22 cellular contexts compared by ENCODE assay signal in genomic region chr10:62755662-62756653, GRCh38. TPM values are rescaled to one million over a fixed set of nuclear protein-coding genes. Genes with fewer than 3 reads are reported as not detected.
A peak's percentile ranks its signal among the peaks of the same experiment; 100 is the strongest.
DNase-seq lines count a peak whose midpoint lies in the region; ATAC-seq and TF ChIP-seq lines count a peak whose summit lies in the region.
"Had no signal": no experiment of that assay in that cellular context is flagged by ENCODE, and none has a peak within 500 bp of the region (broad histone marks: within the 10 kb centered on the region; RNA-seq: fewer than 3 reads in every experiment).

No MANE protein-coding gene starts in this region.

- H3K9me3 ChIP-seq in left lung, result no peaks in the 10 kb centered on the region
- H3K9me3 ChIP-seq: BE2C, esophagus squamous epithelium, SJCRH30, uterus had no signal

- CTCF ChIA-PET in activated CD4-positive, alpha-beta T cell treated with anti-CD3 and anti-CD28 coated beads for 36 hours (lab: Charles Lee), result interaction anchor here (0.6 to 0.8 kb wide), 2 partner anchors 23 to 48 kb away, joined by 3 read pairs; no protein-coding TSS in a partner anchor

- peaks cover 0 to 18% of the 10 kb centered on the region in 2 donors for H3K4me1 ChIP-seq in left lung
- H3K4me1 ChIP-seq: BE2C, esophagus squamous epithelium, uterus had no signal

- no peaks in the 10 kb centered on the region for H3K27me3 ChIP-seq in left lung
- H3K27me3 ChIP-seq: BE2C, esophagus squamous epithelium, SJCRH30, uterus had no signal

- no peaks in the 10 kb centered on the region for H3K9me3 Mint-ChIP-seq in activated CD4-positive, alpha-beta T cell treated with anti-CD3 and anti-CD28 coated beads for 36 hours (ENCODE audit: low read depth)
- peaks cover 5% of the 10 kb centered on the region for H3K9me3 Mint-ChIP-seq in activated naive CD8-positive, alpha-beta T cell treated with anti-CD3 and anti-CD28 coated beads, Interleukin-2, amount 10 ng/mL, durations not matched to agents 7 days and 5 days
- H3K9me3 Mint-ChIP-seq in natural killer cell, result no peaks in the 10 kb centered on the region
- H3K9me3 Mint-ChIP-seq: GM23338, nephron progenitor cell, WTC11 had no signal

- intact Hi-C loops in activated CD4-positive, alpha-beta T cell treated with anti-CD3 and anti-CD28 coated beads for 36 hours (cut with DNase I, micrococcal nuclease), result no loop called here
- intact Hi-C loops in natural killer cell (cut with micrococcal nuclease) (no loop called here), sciatic nerve (cut with DNase I) (no loop called here), left lung (cut with DNase I) (no loop called here)

- no peak overlapping the region for H3K4me3 ChIP-seq in left lung
- H3K4me3 ChIP-seq: esophagus squamous epithelium, GM23338, SJCRH30, skin epidermis, uterus had no signal

- no peak overlapping the region for H3K4me3 Mint-ChIP-seq in activated CD4-positive, alpha-beta T cell treated with anti-CD3 and anti-CD28 coated beads for 36 hours
- peak overlapping the region; percentile 44 for H3K4me3 Mint-ChIP-seq in activated naive CD8-positive, alpha-beta T cell treated with anti-CD3 and anti-CD28 coated beads, Interleukin-2, amount 10 ng/mL, durations not matched to agents 7 days and 5 days
- peak overlapping the region; percentile 1 for H3K4me3 Mint-ChIP-seq in natural killer cell
- H3K4me3 Mint-ChIP-seq: GM23338, nephron progenitor cell, WTC11 had no signal

- no peaks in the 10 kb centered on the region for H3K36me3 Mint-ChIP-seq in activated CD4-positive, alpha-beta T cell treated with anti-CD3 and anti-CD28 coated beads for 36 hours (ENCODE audit: low read depth)
- H3K36me3 Mint-ChIP-seq in activated naive CD8-positive, alpha-beta T cell treated with anti-CD3 and anti-CD28 coated beads, Interleukin-2, amount 10 ng/mL, durations not matched to agents 7 days and 5 days, result peaks cover 1% of the 10 kb centered on the region
- no peaks in the 10 kb centered on the region for H3K36me3 Mint-ChIP-seq in natural killer cell
- H3K36me3 Mint-ChIP-seq: WTC11 had no signal

- no peak overlapping the region for H3K27ac Mint-ChIP-seq in activated CD4-positive, alpha-beta T cell treated with anti-CD3 and anti-CD28 coated beads for 36 hours
- peak overlapping the region; percentile 22 for H3K27ac Mint-ChIP-seq in activated naive CD8-positive, alpha-beta T cell treated with anti-CD3 and anti-CD28 coated beads, Interleukin-2, amount 10 ng/mL, durations not matched to agents 7 days and 5 days
- no peak overlapping the region for H3K27ac Mint-ChIP-seq in natural killer cell
- H3K27ac Mint-ChIP-seq: GM23338, nephron progenitor cell, WTC11 had no signal

- H3K27ac ChIP-seq in left lung, result no peak overlapping the region
- H3K27ac ChIP-seq: esophagus squamous epithelium, SJCRH30, uterus had no signal

- peak; percentile 51 for ATAC-seq in activated CD4-positive, alpha-beta T cell treated with anti-CD3 and anti-CD28 coated beads for 36 hours
- peak; percentile 81 for ATAC-seq in HG02759 (IDR thresholded peaks at IDR 0.05; ENCODE audit: unreplicated experiment)
- ATAC-seq in activated naive CD8-positive, alpha-beta T cell treated with anti-CD3 and anti-CD28 coated beads, Interleukin-2, amount 10 ng/mL, durations not matched to agents 7 days and 5 days (ENCODE audit: low read depth), result peak; percentile 42
- peak in 2 of 3 donors; percentile 46 to 69 for ATAC-seq in natural killer cell
- no peak for ATAC-seq in HG03571 (IDR thresholded peaks at IDR 0.05; ENCODE audit: unreplicated experiment)
- no peak for ATAC-seq in sciatic nerve
- no peak for ATAC-seq in left lung
- ATAC-seq: GM23338, WTC11 had no signal

- no peaks in the 10 kb centered on the region for H3K36me3 ChIP-seq in left lung
- H3K36me3 ChIP-seq: BE2C, esophagus squamous epithelium, SJCRH30, uterus had no signal

- peaks cover 21% of the 10 kb centered on the region for H3K4me1 Mint-ChIP-seq in activated CD4-positive, alpha-beta T cell treated with anti-CD3 and anti-CD28 coated beads for 36 hours
- H3K4me1 Mint-ChIP-seq in activated naive CD8-positive, alpha-beta T cell treated with anti-CD3 and anti-CD28 coated beads, Interleukin-2, amount 10 ng/mL, durations not matched to agents 7 days and 5 days, result peaks cover 19% of the 10 kb centered on the region
- peaks cover 28 to 29% of the 10 kb centered on the region in 2 donors for H3K4me1 Mint-ChIP-seq in natural killer cell

- H3K27me3 Mint-ChIP-seq in activated CD4-positive, alpha-beta T cell treated with anti-CD3 and anti-CD28 coated beads for 36 hours, result no peaks in the 10 kb centered on the region
- H3K27me3 Mint-ChIP-seq in activated naive CD8-positive, alpha-beta T cell treated with anti-CD3 and anti-CD28 coated beads, Interleukin-2, amount 10 ng/mL, durations not matched to agents 7 days and 5 days, result peaks cover 3% of the 10 kb centered on the region
- peaks cover 0 to 4% of the 10 kb centered on the region in 2 donors for H3K27me3 Mint-ChIP-seq in natural killer cell (ENCODE audit: low read depth in 2 of 2)

- TF ChIP-seq CTCF in natural killer cell (IDR thresholded peaks at IDR 0.05) (no peak), left lung (IDR thresholded peaks at IDR 0.05) (no peak)

- POLR2A ChIA-PET in activated CD4-positive, alpha-beta T cell treated with anti-CD3 and anti-CD28 coated beads for 36 hours (lab: Charles Lee), result no interaction called here
- POLR2A ChIA-PET in activated naive CD8-positive, alpha-beta T cell treated with anti-CD3 and anti-CD28 coated beads, Interleukin-2, amount 10 ng/mL, durations not matched to agents 7 days and 5 days (lab: Charles Lee), result no interaction called here

- DNase-seq in activated CD4-positive, alpha-beta T cell treated with anti-CD3 and anti-CD28 coated beads for 36 hours, result no peak
- DNase-seq in activated CD4-positive, alpha-beta T cell treated with anti-CD3 and anti-CD28 coated beads, Interleukin-2, amount 50 U/mL, for 48 hours, result no peak
- DNase-seq in activated naive CD8-positive, alpha-beta T cell treated with anti-CD3 and anti-CD28 coated beads, Interleukin-2, amount 10 ng/mL, durations not matched to agents 7 days and 5 days, result no peak
- DNase-seq in natural killer cell (no peak), sciatic nerve (ENCODE audit: low spot score) (no peak), left lung (no peak)
- DNase-seq: 8988T; BE2C; effector CD4-positive, alpha-beta T cell; esophagus squamous epithelium; kidney glomerular epithelial cell; NCI-H748 treated with DMSO at 0.1 percent for 48 hours; nephron progenitor cell; stimulated activated CD4-positive, alpha-beta T cell treated with anti-CD3 and anti-CD28 coated beads, Interleukin-4, amount 100 ng/mL, for 1 hour; substantia nigra; uterus had no signal

RNA-seq across cellular contexts. Expression of gene ADO, which starts 48.6 kb away (rescaled TPM):
- total RNA-seq in activated CD4-positive, alpha-beta T cell treated with anti-CD3 and anti-CD28 coated beads for 36 hours, result 10 to 100 TPM; 21.5 to 23.2 TPM
- 10 to 100 TPM; 23.2 to 23.3 TPM for total RNA-seq in activated naive CD8-positive, alpha-beta T cell treated with anti-CD3 and anti-CD28 coated beads, Interleukin-2, amount 10 ng/mL, durations not matched to agents 7 days and 5 days
- total RNA-seq in natural killer cell (10 to 100 TPM; 13.6 to 17.1 (median 15.6) TPM), sciatic nerve (35.1 TPM), left lung (10 to 100 TPM; 17.0 to 19.3 TPM)

Comparison
In these comparisons a context has a peak if more than half of its experiments do, and no peak if none do; other contexts are left out.
1. ATAC-seq: peak in activated CD4-positive, alpha-beta T cell treated with anti-CD3 and anti-CD28 coated beads for 36 hours (single experiment), HG02759 (single experiment), activated naive CD8-positive, alpha-beta T cell treated with anti-CD3 and anti-CD28 coated beads, Interleukin-2, amount 10 ng/mL, durations not matched to agents 7 days and 5 days (single experiment) and natural killer cell (2 of 3); none in HG03571 (single experiment), sciatic nerve (single experiment) and left lung (single experiment).